In the genomic region with DNA sequence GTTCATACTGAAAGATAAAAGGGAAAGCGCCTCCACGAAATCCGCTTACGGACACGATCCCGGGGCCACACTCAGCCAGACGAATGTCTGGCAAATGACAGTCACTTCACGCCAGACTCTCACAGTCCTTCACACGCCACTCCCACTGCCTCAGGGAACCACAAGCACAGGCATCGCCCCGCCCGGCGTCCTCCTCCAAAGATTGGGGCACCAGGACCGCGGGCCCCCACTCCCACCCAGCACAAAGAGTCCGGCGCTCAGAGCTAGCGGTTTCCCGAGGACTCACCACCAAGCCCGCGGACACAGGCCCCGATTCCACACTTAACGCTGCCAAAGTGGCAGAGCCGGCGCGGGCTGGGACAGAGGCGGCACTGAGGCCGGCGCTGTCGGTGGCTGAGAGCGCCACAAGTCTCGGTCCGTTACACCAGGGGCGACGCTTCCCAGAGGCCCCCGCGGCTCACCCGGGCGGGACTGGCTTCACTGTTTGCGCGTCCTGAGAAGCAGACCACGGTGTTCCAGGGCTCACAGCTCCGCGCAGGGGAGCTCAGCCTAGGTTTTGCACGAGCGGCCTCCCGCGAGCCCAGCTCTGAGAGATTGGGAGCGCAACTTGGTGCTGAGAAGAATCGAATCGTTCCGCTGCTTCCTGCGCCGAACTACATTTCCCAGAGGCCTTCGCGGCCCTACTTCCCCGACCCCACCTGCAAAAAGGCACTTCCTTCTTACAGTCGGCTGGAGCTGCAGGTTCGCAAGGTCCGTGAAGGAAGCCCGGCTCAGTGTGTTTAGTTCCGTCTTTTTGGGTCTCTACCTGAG, we compare ENCODE assay signal across 8 cellular contexts. TPM values are rescaled to one million over a fixed set of nuclear protein-coding genes. Genes with fewer than 3 reads are reported as not detected.
DNase-seq lines count a peak whose midpoint lies in the region; ATAC-seq and TF ChIP-seq lines count a peak whose summit lies in the region.

A gene (minus strand): TSS at position 647 of the 810 bp plus-strand sequence. CDS start 22,523 bp downstream, outside the sequence.

- H3K27ac ChIP-seq in ovary, result peak within 1 kb of the TSS; percentile 71 to 92
- H3K27ac ChIP-seq in thyroid gland, result peak within 1 kb of the TSS; percentile 60 to 90 (median 86)

- H3K4me3 ChIP-seq in ovary (peak within 1 kb of the TSS; percentile 96), thyroid gland (replicated peaks in 1 of 3) (peak within 1 kb of the TSS; percentile 41 to 82 (median 58))

- no peak for TF ChIP-seq POLR2A in ovary (IDR thresholded peaks at IDR 0.05)
- TF ChIP-seq POLR2A in thyroid gland (IDR thresholded peaks at IDR 0.05), result peak in 1 of 2 donors; percentile 52

- H3K4me1 ChIP-seq in ovary (ENCODE audit: insufficient read depth), result peaks cover 5% of the 10 kb centered on the region
- H3K4me1 ChIP-seq in thyroid gland, result peaks cover 3 to 16% of the 10 kb centered on the region in 2 donors

- CTCF ChIA-PET in HEK293T (lab: Yijun Ruan, JAX), result no interaction called here

- DNase-seq in GM03348 (ENCODE audit: low spot score) (peak; percentile 89), HEK293T (ENCODE audit: extremely low spot score) (peak; percentile 75), NAMALWA (ENCODE audit: low spot score) (peak; percentile 94), SKM-1 (lab: John Stamatoyannopoulos, UW; ENCODE audit: unreplicated experiment) (peak; percentile 88), Right ventricle myocardium superior (peak; percentile 93), ovary (peak; percentile 88 to 93 (median 90)), thyroid gland (peak; percentile 93)
- peak; percentile 76 for DNase-seq in activated naive CD8-positive, alpha-beta T cell treated with anti-CD3 and anti-CD28 coated beads, Interleukin-2, amount 50 U/mL, for 16 hours (ENCODE audit: low read depth, low spot score)

- ATAC-seq in Right ventricle myocardium superior (ENCODE audit: poor library complexity), result peak; percentile 84

- peaks cover 0 to 5% of the 10 kb centered on the region in 2 donors for H3K9me3 ChIP-seq in ovary
- H3K9me3 ChIP-seq in thyroid gland, result no peaks in the 10 kb centered on the region

- H3K27me3 ChIP-seq in ovary (no peaks in the 10 kb centered on the region), thyroid gland (no peaks in the 10 kb centered on the region)

- H3K36me3 ChIP-seq in ovary (no peaks in the 10 kb centered on the region), thyroid gland (peaks cover 18 to 24% of the 10 kb centered on the region in 2 donors)

- WGBS in ovary, 3 donors, result 0 to 1% (median 0%) methylated on average over 57 to 62 of the region's 62 CpGs
- 0% methylated on average over 21 to 45 of the region's 62 CpGs for WGBS in thyroid gland, 2 donors

- TF ChIP-seq EP300 in ovary (IDR thresholded peaks at IDR 0.05), result no peak

- TF ChIP-seq CTCF in ovary (IDR thresholded peaks at IDR 0.05) (no peak), thyroid gland (IDR thresholded peaks at IDR 0.05) (peak in 1 of 6 experiments; percentile 1)

- intact Hi-C loops in Right ventricle myocardium superior (cut with DNase I), result loop anchor here (10.0 kb wide), 1 partner anchor 92 kb away; a partner anchor contains a TSS
- intact Hi-C loops in ovary (cut with DNase I), result no loop called here
- intact Hi-C loops in thyroid gland (cut with DNase I), result no loop called here

- POLR2A ChIA-PET in HEK293T (lab: Yijun Ruan, JAX), result interaction anchor here (0.6 to 1.7 kb wide), 8 partner anchors 31 to 1252 kb away, joined by 3 to 10 read pairs (median 6); a partner anchor contains a TSS

TF ChIP-seq in HEK293T, 16 proteins besides CTCF, POLR2A, EP300 and RAD21:
- TF ChIP-seq CTBP1 (IDR thresholded peaks at IDR 0.05; ENCODE audit: borderline replicate concordance) (peak; percentile 36; the same call in 1 of the 2 replicates), SUZ12 (IDR thresholded peaks at IDR 0.05) (0 out of 2 replicates have a peak, but pooled peaks have one; percentile 64), HDGF (IDR thresholded peaks at IDR 0.05; ENCODE audit: borderline replicate concordance) (no peak), ELF4 (IDR thresholded peaks at IDR 0.05) (peak; percentile 69), L3MBTL2 (conservative IDR thresholded peaks at IDR 0.05) (peak; percentile 38; the same call in 1 of the 2 replicates), LEF1 (IDR thresholded peaks at IDR 0.05; ENCODE audit: borderline replicate concordance) (no peak), ARNT (IDR thresholded peaks at IDR 0.05) (no peak)

RNA-seq across cellular contexts. Expression of the gene that starts here (rescaled TPM):
- total RNA-seq in Right ventricle myocardium superior, result 5.2 TPM
- 10 to 100 TPM in 1 of 7 donors, 1 to 10 TPM in 6; 7.1 to 11.0 (median 9.0) TPM for total RNA-seq in ovary
- 1 to 10 TPM; 3.9 to 5.7 TPM for polyA plus RNA-seq in ovary
- 10 to 100 TPM in 1 of 4 donors, 1 to 10 TPM in 3; 8.6 to 13.7 (median 9.7) TPM for total RNA-seq in thyroid gland

Comparison
In these comparisons a context has a peak if more than half of its experiments do, and no peak if none do; other contexts are left out.
1. Peak in every context shown above with its lines: DNase-seq, ATAC-seq, H3K4me3 ChIP-seq and H3K27ac ChIP-seq.